Comparison of ENCODE assay signal across 8 cellular contexts in genomic region chr10:49187950-49188761, GRCh38. TPM values are rescaled to one million over a fixed set of nuclear protein-coding genes. Genes with fewer than 3 reads are reported as not detected.
DNase-seq lines count a peak whose midpoint lies in the region; ATAC-seq and TF ChIP-seq lines count a peak whose summit lies in the region.

Gene TMEM273 (minus strand): TSS chr10:49188391. CDS start chr10:49188336, 55 bp downstream.

- H3K36me3 Mint-ChIP-seq in activated T-cell treated with anti-CD3 and anti-CD28 coated beads, Interleukin-2, amount 50 U/mL, for 72 hours (ENCODE audit: insufficient read depth in 2 of 2): peaks cover 0 to 6% of the 10 kb centered on the region in 2 donors

- H3K27me3 ChIP-seq in HL-60 (ENCODE audit: insufficient read depth, poor library complexity, severe bottlenecking) (no peaks in the 10 kb centered on the region), kidney epithelial cell (ENCODE audit: control insufficient read depth, insufficient read depth, low read length) (no peaks in the 10 kb centered on the region), subcutaneous abdominal adipose tissue (ENCODE audit: control insufficient read depth in 5 of 5, insufficient read depth in 4 of 5, low read length in 5 of 5) (no peaks in the 10 kb centered on the region)

- H3K4me3 ChIP-seq in GM08714 (ENCODE audit: low read length) (peak within 1 kb of the TSS; percentile 72), HL-60 (replicated peaks; ENCODE audit: insufficient read depth, low read length) (no peak within 1 kb of the TSS), kidney epithelial cell (ENCODE audit: low read depth, low read length) (no peak within 1 kb of the TSS), subcutaneous abdominal adipose tissue (ENCODE audit: low read depth in 1 of 5, low read length in 5 of 5) (peak within 1 kb of the TSS; percentile 58 to 69 (median 64))

- TF ChIP-seq CTCF in HL-60 (IDR thresholded peaks at IDR 0.05; ENCODE audit: insufficient read depth, low read length) (no peak), kidney epithelial cell (IDR thresholded peaks at IDR 0.05; ENCODE audit: insufficient read depth, low read length, poor library complexity, severe bottlenecking) (no peak)

- H3K4me1 Mint-ChIP-seq in activated T-cell treated with anti-CD3 and anti-CD28 coated beads, Interleukin-2, amount 50 U/mL, for 72 hours (ENCODE audit: low read depth): peaks cover 41% of the 10 kb centered on the region

- H3K27ac ChIP-seq in HL-60 (replicated peaks): no peak within 1 kb of the TSS; the same call in 1 of the 2 replicates
- H3K27ac ChIP-seq in subcutaneous abdominal adipose tissue (ENCODE audit: low read depth, low read length): peak within 1 kb of the TSS; percentile 88

- ATAC-seq in GM21367 (IDR thresholded peaks at IDR 0.05; ENCODE audit: unreplicated experiment): peak; percentile 66
- peak; percentile 24 to 61 for ATAC-seq in activated T-cell treated with anti-CD3 and anti-CD28 coated beads, Interleukin-2, amount 50 U/mL, for 72 hours (replicated peaks in 1 of 2)

- no peaks in the 10 kb centered on the region for H3K36me3 ChIP-seq in kidney epithelial cell (ENCODE audit: control insufficient read depth, insufficient read depth, low read length)
- no peaks in the 10 kb centered on the region for H3K36me3 ChIP-seq in subcutaneous abdominal adipose tissue (ENCODE audit: control insufficient read depth in 5 of 5, insufficient read depth in 5 of 5, low read length in 5 of 5)

- peak within 1 kb of the TSS in 4 of 5 donors; percentile 19 to 75 (median 47) for H3K9ac ChIP-seq in subcutaneous abdominal adipose tissue (ENCODE audit: low read length in 5 of 5)

- DNase-seq in HL-60 (ENCODE audit: low read depth in 1 of 2, low spot score in 1 of 2): peak; percentile 55 to 86
- peak; percentile 23 to 38 for DNase-seq in activated T-cell treated with anti-CD3 and anti-CD28 coated beads, Interleukin-2, amount 50 U/mL, for 72 hours
- DNase-seq in kidney epithelial cell (ENCODE audit: low read depth): peak; percentile 90
- no peak for DNase-seq in NCI-H2029 treated with DMSO at 0.1 percent for 48 hours (lab: John Stamatoyannopoulos, UW)
- DNase-seq in NCI-H1694 treated with DMSO at 0.1 percent for 48 hours (lab: John Stamatoyannopoulos, UW): no peak

- no peaks in the 10 kb centered on the region for H3K9me3 ChIP-seq in subcutaneous abdominal adipose tissue (ENCODE audit: control insufficient read depth in 5 of 5, low read length in 5 of 5)

- peaks cover 7 to 60% (median 38%) of the 10 kb centered on the region in 5 donors for H3K4me1 ChIP-seq in subcutaneous abdominal adipose tissue (ENCODE audit: control insufficient read depth in 5 of 5, insufficient read depth in 5 of 5, low read length in 5 of 5)

- no peaks in the 10 kb centered on the region for H3K9me3 Mint-ChIP-seq in activated T-cell treated with anti-CD3 and anti-CD28 coated beads, Interleukin-2, amount 50 U/mL, for 72 hours

- peaks cover 42% of the 10 kb centered on the region for H3K27me3 Mint-ChIP-seq in activated T-cell treated with anti-CD3 and anti-CD28 coated beads, Interleukin-2, amount 50 U/mL, for 72 hours (ENCODE audit: low read depth)

- peak within 1 kb of the TSS; percentile 35 to 81 for H3K4me3 Mint-ChIP-seq in activated T-cell treated with anti-CD3 and anti-CD28 coated beads, Interleukin-2, amount 50 U/mL, for 72 hours

- H3K27ac Mint-ChIP-seq in activated T-cell treated with anti-CD3 and anti-CD28 coated beads, Interleukin-2, amount 50 U/mL, for 72 hours: peak within 1 kb of the TSS; percentile 100

RNA-seq across cellular contexts. Expression of gene TMEM273, which starts in this region (rescaled TPM):
- 10 to 100 TPM; 22.5 to 88.0 TPM for total RNA-seq in activated T-cell treated with anti-CD3 and anti-CD28 coated beads, Interleukin-2, amount 50 U/mL, for 72 hours
- total RNA-seq in kidney epithelial cell: 0.42 and 6.3 TPM in 2 replicates

Comparison
In these comparisons a context has a peak if more than half of its experiments do, and no peak if none do; other contexts are left out.
1. H3K4me3 ChIP-seq: peak in GM08714 (single experiment) and subcutaneous abdominal adipose tissue (5 of 5); none in HL-60 (single experiment) and kidney epithelial cell (single experiment).
2. DNase-seq: peak in HL-60 (2 of 2), activated T-cell treated with anti-CD3 and anti-CD28 coated beads, Interleukin-2, amount 50 U/mL, for 72 hours (2 of 2) and kidney epithelial cell (single experiment); none in NCI-H2029 treated with DMSO at 0.1 percent for 48 hours (single experiment) and NCI-H1694 treated with DMSO at 0.1 percent for 48 hours (single experiment).